In genomic region chr11:107579169-107579568, GRCh38 we compare ENCODE assay signal across 2 cellular contexts. TPM values are rescaled to one million over a fixed set of nuclear protein-coding genes. Genes with fewer than 3 reads are reported as not detected.
"Had no signal": no experiment of that assay in that cellular context is flagged by ENCODE, and none has a peak within 500 bp of the region (broad histone marks: within the 10 kb centered on the region; RNA-seq: fewer than 3 reads in every experiment).

No MANE protein-coding gene starts in this region.

RNA-seq across cellular contexts. Expression of gene ELMOD1, which starts 11.8 kb away (rescaled TPM):
- total RNA-seq: MCF 10A, NCI-H460 had no signal
